ENCODE assay signal across 20 cellular contexts in genomic region chr2:54490863-54491262, GRCh38. TPM values are rescaled to one million over a fixed set of nuclear protein-coding genes. Genes with fewer than 3 reads are reported as not detected.
A peak's percentile ranks its signal among the peaks of the same experiment; 100 is the strongest.
DNase-seq lines count a peak whose midpoint lies in the region; ATAC-seq and TF ChIP-seq lines count a peak whose summit lies in the region.
"Had no signal": no experiment of that assay in that cellular context is flagged by ENCODE, and none has a peak within 500 bp of the region (broad histone marks: within the 10 kb centered on the region; RNA-seq: fewer than 3 reads in every experiment).

No MANE protein-coding gene starts in this region.

- no peak for ATAC-seq in WTC11
- ATAC-seq in stimulated activated naive CD8-positive, alpha-beta T cell treated with anti-CD3 and anti-CD28 coated beads, Interleukin-15, amount 100 ng/mL, for 72 hours = no peak
- ATAC-seq: Panc1 had no signal

- no peaks in the 10 kb centered on the region for H3K9me3 ChIP-seq in Caco-2
- H3K9me3 ChIP-seq: SJCRH30 had no signal

- intact Hi-C loops in Caco-2 (cut with micrococcal nuclease; ENCODE audit: unreplicated experiment) = no loop called here

- H3K27me3 Mint-ChIP-seq in Caco-2 (ENCODE audit: insufficient read depth, unreplicated experiment) (no peaks in the 10 kb centered on the region), WTC11 (ENCODE audit: low read depth) (no peaks in the 10 kb centered on the region), nephron (ENCODE audit: low read depth) (peaks cover 3% of the 10 kb centered on the region)
- peaks cover 19% of the 10 kb centered on the region for H3K27me3 Mint-ChIP-seq in stimulated activated naive CD8-positive, alpha-beta T cell treated with anti-CD3 and anti-CD28 coated beads, Interleukin-15, amount 100 ng/mL, for 72 hours

- POLR2A ChIA-PET in Caco-2 (lab: Charles Lee) (no interaction called here), WTC11 (lab: Charles Lee) (no interaction called here)

- H3K27ac Mint-ChIP-seq in Caco-2 (ENCODE audit: unreplicated experiment) = peak overlapping the region; percentile 5
- peak overlapping the region; percentile 14; the same call in 1 of the 2 replicates for H3K27ac Mint-ChIP-seq in WTC11
- peak overlapping the region in 2 of 3 experiments; percentile 51 to 78 for H3K27ac Mint-ChIP-seq in nephron
- H3K27ac Mint-ChIP-seq in stimulated activated naive CD8-positive, alpha-beta T cell treated with anti-CD3 and anti-CD28 coated beads, Interleukin-15, amount 100 ng/mL, for 72 hours = no peak overlapping the region
- H3K27ac Mint-ChIP-seq: CD4-positive, alpha-beta T cell had no signal

- peaks cover 5% of the 10 kb centered on the region for H3K36me3 Mint-ChIP-seq in Caco-2 (ENCODE audit: insufficient read depth, unreplicated experiment)
- peaks cover 3% of the 10 kb centered on the region for H3K36me3 Mint-ChIP-seq in WTC11
- H3K36me3 Mint-ChIP-seq in nephron (ENCODE audit: low read depth) = peaks cover 11% of the 10 kb centered on the region

- no peak overlapping the region for H3K4me3 ChIP-seq in Caco-2 (ENCODE audit: low read depth, low read length)
- H3K4me3 ChIP-seq: BLaER1, SJCRH30 had no signal

- no TSS peak for BruUV-seq in Caco-2 (replicated peaks; lab: Mats Ljungman, UMichigan)

- no peaks in the 10 kb centered on the region; the same call in 1 of the 2 replicates for H3K4me1 ChIP-seq in Caco-2
- H3K4me1 ChIP-seq: BLaER1 had no signal

- no peaks in the 10 kb centered on the region for H3K9me3 Mint-ChIP-seq in Caco-2 (ENCODE audit: unreplicated experiment)
- H3K9me3 Mint-ChIP-seq in WTC11 = no peaks in the 10 kb centered on the region
- no peaks in the 10 kb centered on the region for H3K9me3 Mint-ChIP-seq in nephron
- no peaks in the 10 kb centered on the region for H3K9me3 Mint-ChIP-seq in stimulated activated naive CD8-positive, alpha-beta T cell treated with anti-CD3 and anti-CD28 coated beads, Interleukin-15, amount 100 ng/mL, for 72 hours
- H3K9me3 Mint-ChIP-seq: CD4-positive, alpha-beta T cell had no signal

- CTCF ChIA-PET in Caco-2 (lab: Charles Lee) = no interaction called here
- CTCF ChIA-PET in WTC11 (lab: Charles Lee) = interaction anchor here (2.8 kb wide), 1 partner anchor 12 kb away, joined by 8 read pairs; no protein-coding TSS in a partner anchor

- H3K4me3 Mint-ChIP-seq in Caco-2 (ENCODE audit: unreplicated experiment) (no peak overlapping the region), WTC11 (no peak overlapping the region), nephron (no peak overlapping the region)
- H3K4me3 Mint-ChIP-seq in stimulated activated naive CD8-positive, alpha-beta T cell treated with anti-CD3 and anti-CD28 coated beads, Interleukin-15, amount 100 ng/mL, for 72 hours = no peak overlapping the region
- H3K4me3 Mint-ChIP-seq: CD4-positive, alpha-beta T cell had no signal

- TF ChIP-seq CTCF in Caco-2 (IDR thresholded peaks at IDR 0.05; ENCODE audit: insufficient read depth in 1 of 2, low read depth in 1 of 2, low read length in 1 of 2, severe bottlenecking in 1 of 2, unreplicated experiment in 1 of 2) (no peak), WTC11 (IDR thresholded peaks at IDR 0.05) (no peak), nephron (IDR thresholded peaks at IDR 0.05; ENCODE audit: unreplicated experiment in 3 of 3) (no peak)

- DNase-seq in AML-193 (lab: John Stamatoyannopoulos, UW) = peak; percentile 18 to 31
- DNase-seq in Caco-2 = no peak
- no peak for DNase-seq in WTC11 (ENCODE audit: low spot score)
- DNase-seq in NOMO-1 treated with dmso at 0.1 percent for 144 hours (lab: John Stamatoyannopoulos, UW; ENCODE audit: unreplicated experiment) = no peak
- DNase-seq in amniotic stem cell (lab: John Stamatoyannopoulos, UW) = no peak
- DNase-seq in stimulated activated naive CD8-positive, alpha-beta T cell treated with anti-CD3 and anti-CD28 coated beads, Interleukin-15, amount 100 ng/mL, for 72 hours = no peak
- DNase-seq: Calu3; CD4-positive, alpha-beta T cell; DMS153; H7; NCI-H1105 treated with DMSO at 0.1 percent for 48 hours; NCI-H2029 treated with DMSO at 0.1 percent for 48 hours; NCI-H2171; NCI-H345; NCI-H774; NK-92 treated with Interleukin-12 subunit alpha and Interleukin-12 subunit beta, amount 100 ng/mL, for 24 hours; SJCRH30 had no signal

- no peaks in the 10 kb centered on the region for H3K36me3 ChIP-seq in Caco-2 (ENCODE audit: control insufficient read depth, insufficient read depth, low read length)
- H3K36me3 ChIP-seq: BLaER1 had no signal

- H3K4me1 Mint-ChIP-seq in Caco-2 (ENCODE audit: low read depth, unreplicated experiment) = no peaks in the 10 kb centered on the region
- peaks cover 16% of the 10 kb centered on the region for H3K4me1 Mint-ChIP-seq in WTC11
- H3K4me1 Mint-ChIP-seq in nephron = peaks cover 36% of the 10 kb centered on the region
- no peaks in the 10 kb centered on the region for H3K4me1 Mint-ChIP-seq in stimulated activated naive CD8-positive, alpha-beta T cell treated with anti-CD3 and anti-CD28 coated beads, Interleukin-15, amount 100 ng/mL, for 72 hours

- no peaks in the 10 kb centered on the region for H3K27me3 ChIP-seq in Caco-2 (replicated peaks; ENCODE audit: control insufficient read depth, insufficient read depth, low read length)
- H3K27me3 ChIP-seq: BLaER1, SJCRH30 had no signal

TF ChIP-seq in WTC11, 78 proteins besides CTCF, POLR2A, EP300 and RAD21 (continues in another document):
- TF ChIP-seq TEAD1 (CRISPR knock-in tag; IDR thresholded peaks at IDR 0.05) (no peak), PRRX2 (CRISPR knock-in tag; IDR thresholded peaks at IDR 0.05) (no peak), STAT6 (CRISPR knock-in tag; conservative IDR thresholded peaks at IDR 0.05; ENCODE audit: low read depth) (no peak), ZNF281 (CRISPR knock-in tag; IDR thresholded peaks at IDR 0.05) (no peak), ATF1 (CRISPR knock-in tag; IDR thresholded peaks at IDR 0.05) (no peak), ZNF317 (CRISPR knock-in tag; IDR thresholded peaks at IDR 0.05; ENCODE audit: borderline replicate concordance, low read depth) (no peak), ZNF671 (CRISPR knock-in tag; IDR thresholded peaks at IDR 0.05) (no peak), MLX (CRISPR knock-in tag; IDR thresholded peaks at IDR 0.05) (no peak), SMAD3 (CRISPR knock-in tag; IDR thresholded peaks at IDR 0.05; ENCODE audit: borderline replicate concordance) (no peak), SP1 (CRISPR knock-in tag; conservative IDR thresholded peaks at IDR 0.05) (no peak), E2F1 (CRISPR knock-in tag; IDR thresholded peaks at IDR 0.05) (no peak), RORB (CRISPR knock-in tag; IDR thresholded peaks at IDR 0.05) (no peak), JAZF1 (CRISPR knock-in tag; IDR thresholded peaks at IDR 0.05) (no peak)

RNA-seq across cellular contexts. Expression of gene SPTBN1, which starts 34.7 kb away (rescaled TPM):
- total RNA-seq in Caco-2 (2022) = 361 and 383 TPM in 2 replicates
- total RNA-seq in WTC11 (2021) = 171 to 204 TPM (median 172 TPM) in 3 replicates

Comparison
In these comparisons a context has a peak if more than half of its experiments do, and no peak if none do; other contexts are left out.
1. DNase-seq: peak in AML-193 (2 of 2); none in Caco-2 (0 of 2), WTC11 (single experiment), NOMO-1 treated with dmso at 0.1 percent for 144 hours (single experiment), amniotic stem cell (single experiment) and stimulated activated naive CD8-positive, alpha-beta T cell treated with anti-CD3 and anti-CD28 coated beads, Interleukin-15, amount 100 ng/mL, for 72 hours (0 of 2).
2. H3K27ac Mint-ChIP-seq: peak in Caco-2 (single experiment), WTC11 (single experiment) and nephron (2 of 3); none in stimulated activated naive CD8-positive, alpha-beta T cell treated with anti-CD3 and anti-CD28 coated beads, Interleukin-15, amount 100 ng/mL, for 72 hours (0 of 2).